Comparison of ENCODE assay signal across 11 cellular contexts in the genomic region with DNA sequence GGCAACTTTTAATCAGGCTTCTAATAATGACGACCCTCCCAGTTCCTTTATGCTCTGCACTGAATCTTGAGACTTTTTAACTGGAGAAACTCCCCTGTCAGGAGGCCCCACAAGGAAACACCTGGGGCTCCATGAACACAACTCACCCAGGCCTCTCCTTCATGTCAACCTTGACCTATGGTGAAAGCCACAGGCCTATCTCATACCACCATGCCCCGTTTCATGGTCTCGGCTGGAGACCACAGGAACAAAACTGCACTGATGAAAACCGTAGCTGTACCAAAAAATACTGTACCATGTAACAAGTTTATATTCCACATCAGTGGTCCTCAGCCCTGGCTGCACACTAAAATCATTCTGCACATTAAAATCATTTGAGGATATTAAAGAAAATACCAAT. TPM values are rescaled to one million over a fixed set of nuclear protein-coding genes. Genes with fewer than 3 reads are reported as not detected.
DNase-seq lines count a peak whose midpoint lies in the region; ATAC-seq lines count a peak whose summit lies in the region.
"Had no signal": no experiment of that assay in that cellular context is flagged by ENCODE, and none has a peak within 500 bp of the region (broad histone marks: within the 10 kb centered on the region; RNA-seq: fewer than 3 reads in every experiment).

No MANE protein-coding gene starts in this region.

- peaks cover 0 to 32% (median 21%) of the 10 kb centered on the region in 10 experiments; a peak in 17 of 20 replicates for H3K4me1 ChIP-seq in BLaER1 treated with 17β-estradiol and CSF1 and Interleukin-3, amounts not matched to agents 10 nM and 100 nM

- DNase-seq in epithelial cell of prostate (ENCODE audit: low read depth, low spot score) (no peak), NCI-H526 treated with DMSO at 0.1 percent for 48 hours (lab: John Stamatoyannopoulos, UW) (no peak), mucosa of gallbladder (ENCODE audit: low spot score) (no peak), DMS153 (lab: John Stamatoyannopoulos, UW) (no peak), GM03348 (ENCODE audit: low spot score) (no peak)
- DNase-seq: activated CD4-positive, CD25-positive, alpha-beta regulatory T cell had no signal

- H3K9me3 ChIP-seq in BLaER1 treated with 17β-estradiol and CSF1 and Interleukin-3, amounts not matched to agents 10 nM and 100 nM (replicated peaks in 1 of 11) = no peaks in the 10 kb centered on the region
- H3K9me3 ChIP-seq: right atrium auricular region had no signal

- H3K9ac ChIP-seq in BLaER1 treated with 17β-estradiol and CSF1 and Interleukin-3, amounts not matched to agents 10 nM and 100 nM = peak overlapping the region in 1 of 11 experiments; percentile 25; a peak in 1 of 22 replicates

- H3K27ac ChIP-seq in BLaER1 treated with 17β-estradiol and CSF1 and Interleukin-3, amounts not matched to agents 10 nM and 100 nM = no peak overlapping the region; a peak in 1 of 22 replicates
- peak overlapping the region; percentile 65 for H3K27ac ChIP-seq in epithelial cell of prostate
- H3K27ac ChIP-seq: right atrium auricular region had no signal

- no peaks in the 10 kb centered on the region for H3K27me3 ChIP-seq in BLaER1 treated with 17β-estradiol and CSF1 and Interleukin-3, amounts not matched to agents 10 nM and 100 nM
- H3K27me3 ChIP-seq: right atrium auricular region had no signal

- H3K4me2 ChIP-seq in BLaER1 treated with 17β-estradiol and CSF1 and Interleukin-3, amounts not matched to agents 10 nM and 100 nM = peak overlapping the region in 8 of 11 experiments; percentile 28 to 69 (median 64); a peak in 16 of 22 replicates

- no peak overlapping the region for H3K4me3 ChIP-seq in BLaER1 treated with 17β-estradiol and CSF1 and Interleukin-3, amounts not matched to agents 10 nM and 100 nM
- H3K4me3 ChIP-seq: right atrium auricular region had no signal

- ATAC-seq in GM21529 (IDR thresholded peaks at IDR 0.05; ENCODE audit: unreplicated experiment) (peak; percentile 41), HG03378 (IDR thresholded peaks at IDR 0.05; ENCODE audit: unreplicated experiment) (peak; percentile 20)
- ATAC-seq: activated naive CD4-positive, alpha-beta T cell treated with anti-CD3 and anti-CD28 coated beads, Interleukin-2, amount 50 U/mL, for 72 hours had no signal

- no peaks in the 10 kb centered on the region; a peak in 2 of 22 replicates for H4K20me1 ChIP-seq in BLaER1 treated with 17β-estradiol and CSF1 and Interleukin-3, amounts not matched to agents 10 nM and 100 nM

- H3K36me3 ChIP-seq in BLaER1 treated with 17β-estradiol and CSF1 and Interleukin-3, amounts not matched to agents 10 nM and 100 nM = peaks cover 21 to 86% (median 53%) of the 10 kb centered on the region in 11 experiments; a peak in 21 of 22 replicates
- H3K36me3 ChIP-seq: right atrium auricular region had no signal

RNA-seq across cellular contexts. Expression of gene ZNF827, which starts 57.0 kb away (rescaled TPM):
- total RNA-seq in mucosa of gallbladder = 20.3 TPM
